In the genomic region with DNA sequence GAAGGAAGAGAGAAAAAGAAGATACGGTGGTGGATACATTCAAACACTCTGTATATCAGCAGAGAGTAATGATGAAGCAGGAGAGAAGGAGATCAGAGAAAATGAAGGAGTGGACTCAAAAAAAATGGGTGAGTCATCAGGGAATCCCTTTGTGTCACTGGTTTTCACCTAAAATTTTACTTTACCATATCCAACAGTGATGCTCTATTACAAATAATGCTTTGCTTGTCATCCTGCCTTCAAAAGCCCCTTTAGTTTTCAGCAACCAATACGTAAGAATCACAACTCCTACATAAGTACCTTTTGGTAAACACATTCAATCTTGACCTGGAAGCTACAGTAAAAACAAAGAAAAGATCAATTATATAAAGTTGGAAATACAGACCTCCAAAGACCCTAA, we compare ENCODE assay signal across 14 cellular contexts.
DNase-seq lines count a peak whose midpoint lies in the region; ATAC-seq, FAIRE-seq and TF ChIP-seq lines count a peak whose summit lies in the region.
"Had no signal": no experiment of that assay in that cellular context is flagged by ENCODE, and none has a peak within 500 bp of the region (broad histone marks: within the 10 kb centered on the region; RNA-seq: fewer than 3 reads in every experiment).

No MANE protein-coding gene starts in this region.

- no peaks in the 10 kb centered on the region for H3K9me3 ChIP-seq in left lung
- H3K9me3 ChIP-seq: BLaER1 had no signal

- no peak for ATAC-seq in left lung

- in situ Hi-C loops in GM13977 (cut with MboI; ENCODE audit: low pct_unique_long_range_greater_than_20kb, low sequenced_read_pairs, unreplicated experiment), result no loop called here

- POLR2A ChIA-PET in activated CD4-positive, alpha-beta memory T cell treated with anti-CD3 and anti-CD28 coated beads for 36 hours (lab: Charles Lee), result no interaction called here

- no peak for FAIRE-seq in RCC 7860 (lab: Jason Lieb, UNC)

- no peaks in the 10 kb centered on the region for H3K27me3 ChIP-seq in left lung
- H3K27me3 ChIP-seq: BLaER1 had no signal

- no peak for TF ChIP-seq CTCF in GM13977 (IDR thresholded peaks at IDR 0.05; ENCODE audit: extremely low read depth, insufficient read depth, missing control alignments)
- no peak for TF ChIP-seq CTCF in osteocyte (IDR thresholded peaks at IDR 0.05)
- TF ChIP-seq CTCF in left lung (IDR thresholded peaks at IDR 0.05), result no peak

- H3K36me3 ChIP-seq in left lung, result no peaks in the 10 kb centered on the region
- H3K36me3 ChIP-seq: BLaER1 had no signal

- H3K4me3 Mint-ChIP-seq in activated CD4-positive, alpha-beta T cell treated with anti-CD3 and anti-CD28 coated beads, Interleukin-2, amount 10 ng/mL, durations not matched to agents 24 days and 14 days, result no peak overlapping the region
- no peak overlapping the region for H3K4me3 Mint-ChIP-seq in osteocyte (ENCODE audit: unreplicated experiment)
- no peak overlapping the region for H3K4me3 Mint-ChIP-seq in activated CD4-positive, alpha-beta memory T cell treated with anti-CD3 and anti-CD28 coated beads for 36 hours

- no peak for DNase-seq in activated CD4-positive, alpha-beta T cell treated with anti-CD3 and anti-CD28 coated beads, Interleukin-2, amount 10 ng/mL, durations not matched to agents 24 days and 14 days
- no peak for DNase-seq in activated CD4-positive, alpha-beta T cell treated with anti-CD3 and anti-CD28 coated beads, Interleukin-2, amount 50 U/mL, for 48 hours
- peak; percentile 8 for DNase-seq in GM13977 (ENCODE audit: low spot score)
- DNase-seq in LHCN-M2 (ENCODE audit: low read depth), result peak; percentile 18
- DNase-seq in osteocyte (ENCODE audit: extremely low spot score, unreplicated experiment), result no peak
- DNase-seq in left lung, result no peak
- no peak for DNase-seq in activated CD4-positive, alpha-beta memory T cell treated with anti-CD3 and anti-CD28 coated beads for 36 hours
- no peak for DNase-seq in RCC 7860 (ENCODE audit: low spot score)
- DNase-seq: GF-D8, NCI-H1694 treated with DMSO at 0.1 percent for 48 hours, PC-9 had no signal

- H3K27ac Mint-ChIP-seq in activated CD4-positive, alpha-beta T cell treated with anti-CD3 and anti-CD28 coated beads, Interleukin-2, amount 10 ng/mL, durations not matched to agents 24 days and 14 days, result peak overlapping the region; percentile 20
- H3K27ac Mint-ChIP-seq in osteocyte (ENCODE audit: unreplicated experiment), result peak overlapping the region; percentile 70
- no peak overlapping the region for H3K27ac Mint-ChIP-seq in activated CD4-positive, alpha-beta memory T cell treated with anti-CD3 and anti-CD28 coated beads for 36 hours

- peaks cover 6% of the 10 kb centered on the region for H3K27me3 Mint-ChIP-seq in activated CD4-positive, alpha-beta T cell treated with anti-CD3 and anti-CD28 coated beads, Interleukin-2, amount 10 ng/mL, durations not matched to agents 24 days and 14 days
- no peaks in the 10 kb centered on the region for H3K27me3 Mint-ChIP-seq in osteocyte (ENCODE audit: unreplicated experiment)
- peaks cover 6% of the 10 kb centered on the region for H3K27me3 Mint-ChIP-seq in activated CD4-positive, alpha-beta memory T cell treated with anti-CD3 and anti-CD28 coated beads for 36 hours

- intact Hi-C loops in activated CD4-positive, alpha-beta T cell treated with anti-CD3 and anti-CD28 coated beads, Interleukin-2, amount 10 ng/mL, durations not matched to agents 24 days and 14 days (cut with micrococcal nuclease), result no loop called here
- intact Hi-C loops in left lung (cut with DNase I), result no loop called here
- intact Hi-C loops in activated CD4-positive, alpha-beta memory T cell treated with anti-CD3 and anti-CD28 coated beads for 36 hours (cut with micrococcal nuclease), result no loop called here

- no peaks in the 10 kb centered on the region for H3K4me1 ChIP-seq in left lung
- H3K4me1 ChIP-seq: BLaER1 had no signal

- no peak overlapping the region for H3K27ac ChIP-seq in left lung
- H3K27ac ChIP-seq: 22Rv1, BLaER1, PC-9, SK-N-MC had no signal

- H3K9me3 Mint-ChIP-seq in activated CD4-positive, alpha-beta T cell treated with anti-CD3 and anti-CD28 coated beads, Interleukin-2, amount 10 ng/mL, durations not matched to agents 24 days and 14 days, result no peaks in the 10 kb centered on the region
- no peaks in the 10 kb centered on the region for H3K9me3 Mint-ChIP-seq in osteocyte (ENCODE audit: unreplicated experiment)
- H3K9me3 Mint-ChIP-seq in activated CD4-positive, alpha-beta memory T cell treated with anti-CD3 and anti-CD28 coated beads for 36 hours, result no peaks in the 10 kb centered on the region

- no peaks in the 10 kb centered on the region for H3K36me3 Mint-ChIP-seq in activated CD4-positive, alpha-beta T cell treated with anti-CD3 and anti-CD28 coated beads, Interleukin-2, amount 10 ng/mL, durations not matched to agents 24 days and 14 days (ENCODE audit: low read depth)
- no peaks in the 10 kb centered on the region for H3K36me3 Mint-ChIP-seq in osteocyte (ENCODE audit: unreplicated experiment)
- no peaks in the 10 kb centered on the region for H3K36me3 Mint-ChIP-seq in activated CD4-positive, alpha-beta memory T cell treated with anti-CD3 and anti-CD28 coated beads for 36 hours

- CTCF ChIA-PET in activated CD4-positive, alpha-beta memory T cell treated with anti-CD3 and anti-CD28 coated beads for 36 hours (lab: Charles Lee), result no interaction called here

- H3K4me3 ChIP-seq in left lung, result no peak overlapping the region
- H3K4me3 ChIP-seq: BLaER1, PC-9, SK-N-MC had no signal

- peaks cover 2% of the 10 kb centered on the region for H3K4me1 Mint-ChIP-seq in activated CD4-positive, alpha-beta T cell treated with anti-CD3 and anti-CD28 coated beads, Interleukin-2, amount 10 ng/mL, durations not matched to agents 24 days and 14 days
- H3K4me1 Mint-ChIP-seq in osteocyte (ENCODE audit: unreplicated experiment), result peaks cover 26% of the 10 kb centered on the region
- H3K4me1 Mint-ChIP-seq in activated CD4-positive, alpha-beta memory T cell treated with anti-CD3 and anti-CD28 coated beads for 36 hours (ENCODE audit: low read depth), result no peaks in the 10 kb centered on the region

Comparison
In these comparisons a context has a peak if more than half of its experiments do, and no peak if none do; other contexts are left out.
1. DNase-seq: peak in GM13977 (single experiment) and LHCN-M2 (single experiment); none in activated CD4-positive, alpha-beta T cell treated with anti-CD3 and anti-CD28 coated beads, Interleukin-2, amount 10 ng/mL, durations not matched to agents 24 days and 14 days (single experiment), activated CD4-positive, alpha-beta T cell treated with anti-CD3 and anti-CD28 coated beads, Interleukin-2, amount 50 U/mL, for 48 hours (0 of 2), osteocyte (single experiment), left lung (0 of 2), activated CD4-positive, alpha-beta memory T cell treated with anti-CD3 and anti-CD28 coated beads for 36 hours (single experiment) and RCC 7860 (single experiment).